ENCODE assay signal across 1 cellular context in genomic region chr20:47370214-47370613, GRCh38.
TF ChIP-seq lines count a peak whose summit lies in the region.

No MANE protein-coding gene starts in this region.

TF ChIP-seq in H1, 55 proteins besides CTCF, POLR2A, EP300 and RAD21:
- TF ChIP-seq SP2 (IDR thresholded peaks at IDR 0.05; ENCODE audit: low read length): no peak
- TF ChIP-seq KDM5A (IDR thresholded peaks at IDR 0.05; ENCODE audit: low read length): no peak
- TF ChIP-seq YY1 (IDR thresholded peaks at IDR 0.05; ENCODE audit: low read depth, low read length): no peak
- no peak for TF ChIP-seq CBX5 (IDR thresholded peaks at IDR 0.05; ENCODE audit: low read depth, low read length)
- no peak for TF ChIP-seq SUZ12 (IDR thresholded peaks at IDR 0.05; ENCODE audit: low read length)
- no peak for TF ChIP-seq SIN3A (conservative IDR thresholded peaks at IDR 0.05 in 1 of 2, IDR thresholded peaks at IDR 0.05 in 1 of 2; ENCODE audit: low read depth in 1 of 2, low read length in 2 of 2)
- TF ChIP-seq SIX5 (IDR thresholded peaks at IDR 0.05; ENCODE audit: low read depth, low read length): no peak
- no peak for TF ChIP-seq ATF2 (IDR thresholded peaks at IDR 0.05; ENCODE audit: low read length)
- no peak for TF ChIP-seq POU5F1 (IDR thresholded peaks at IDR 0.05; ENCODE audit: low read depth, low read length)
